Comparison of ENCODE assay signal across 31 cellular contexts in genomic region chr5:178187014-178187413, GRCh38. TPM values are rescaled to one million over a fixed set of nuclear protein-coding genes. Genes with fewer than 3 reads are reported as not detected.
"Had no signal": no experiment of that assay in that cellular context is flagged by ENCODE, and none has a peak within 500 bp of the region (broad histone marks: within the 10 kb centered on the region; RNA-seq: fewer than 3 reads in every experiment).

TSS of gene GMCL2 (minus strand) at chr5:178187371. CDS start at chr5:178187299, 72 bp downstream.

- H3K4me1 ChIP-seq: lower lobe of right lung, thyroid gland, upper lobe of right lung had no signal

- H3K27ac Mint-ChIP-seq: activated B cell treated with CpG ODN at 0.5 μM for 24 hours; activated naive CD8-positive, alpha-beta T cell treated with anti-CD3 and anti-CD28 coated beads for 36 hours; progenitor cell of endocrine pancreas had no signal

- H3K36me3 ChIP-seq: heart right ventricle, lower lobe of right lung, thyroid gland, upper lobe of right lung had no signal

- H3K4me1 Mint-ChIP-seq: activated B cell treated with CpG ODN at 0.5 μM for 24 hours had no signal

- H3K36me3 Mint-ChIP-seq: activated naive CD8-positive, alpha-beta T cell treated with anti-CD3 and anti-CD28 coated beads for 36 hours; naive B cell had no signal

- H3K4me3 ChIP-seq: lower lobe of right lung, thyroid gland, upper lobe of right lung had no signal

- H3K27me3 Mint-ChIP-seq: progenitor cell of endocrine pancreas had no signal

- H3K9me3 ChIP-seq: heart right ventricle, lower lobe of right lung, thyroid gland, upper lobe of right lung had no signal

- H3K4me3 Mint-ChIP-seq: activated B cell treated with CpG ODN at 0.5 μM for 24 hours; activated naive CD8-positive, alpha-beta T cell treated with anti-CD3 and anti-CD28 coated beads for 36 hours; activated T-cell treated with anti-CD3 and anti-CD28 coated beads, Interleukin-2, amount 50 U/mL, for 4 hours; naive B cell had no signal

- H3K9me3 Mint-ChIP-seq: activated B cell treated with CpG ODN at 0.5 μM for 24 hours; activated naive CD8-positive, alpha-beta T cell treated with anti-CD3 and anti-CD28 coated beads for 36 hours; activated T-cell treated with anti-CD3 and anti-CD28 coated beads, Interleukin-2, amount 50 U/mL, for 4 hours had no signal

- DNase-seq: activated B cell treated with CpG ODN at 0.5 μM for 24 hours; activated CD4-positive, alpha-beta T cell treated with anti-CD3 and anti-CD28 coated beads for 4 hours; activated CD4-positive, alpha-beta T cell treated with anti-CD3 and anti-CD28 coated beads, Interleukin-2, amount 50 U/mL, for 48 hours; activated CD8-positive, alpha-beta memory T cell treated with anti-CD3 and anti-CD28 coated beads, Interleukin-2, amount 50 U/mL, for 48 hours; activated naive CD4-positive, alpha-beta T cell treated with Interleukin-2 at 50 U/mL for 16 hours; activated naive CD8-positive, alpha-beta T cell treated with anti-CD3 and anti-CD28 coated beads for 36 hours; activated T-cell treated with anti-CD3 and anti-CD28 coated beads, Interleukin-2, amount 50 U/mL, for 4 hours; central memory CD4-positive, alpha-beta T cell; dermis blood vessel endothelial cell; effector CD8-positive, alpha-beta T cell; erythroblast; foreskin fibroblast; heart right ventricle; left colon; lower lobe of right lung; mesendoderm; naive B cell; retina; stimulated activated CD4-positive, alpha-beta T cell treated with anti-CD3 and anti-CD28 coated beads, Interleukin-4, amount 100 ng/mL, for 24 hours; stimulated activated naive CD8-positive, alpha-beta T cell treated with anti-CD3 and anti-CD28 coated beads, Interleukin-15, Interleukin-2, amounts not matched to agents 100 U/mL and 50 U/mL, for 24 hours; thyroid gland; upper lobe of right lung had no signal

- H3K27ac ChIP-seq: heart right ventricle, lower lobe of right lung, thyroid gland, upper lobe of right lung had no signal

- ATAC-seq: activated T-cell treated with anti-CD3 and anti-CD28 coated beads, Interleukin-2, amount 50 U/mL, for 4 hours; heart right ventricle; left colon; lower lobe of right lung; stimulated activated naive CD8-positive, alpha-beta T cell treated with anti-CD3 and anti-CD28 coated beads, Interleukin-15, Interleukin-2, amounts not matched to agents 100 U/mL and 50 U/mL, for 24 hours; upper lobe of right lung had no signal

- H3K27me3 ChIP-seq: thyroid gland, upper lobe of right lung had no signal

RNA-seq across cellular contexts. Expression of gene GMCL2, which starts in this region (rescaled TPM):
- total RNA-seq: activated B cell treated with CpG ODN at 0.5 μM for 24 hours; activated CD8-positive, alpha-beta memory T cell treated with anti-CD3 and anti-CD28 coated beads for 36 hours; activated naive CD8-positive, alpha-beta T cell treated with anti-CD3 and anti-CD28 coated beads for 36 hours; activated T-cell treated with anti-CD3 and anti-CD28 coated beads, Interleukin-2, amount 50 U/mL, for 4 hours; astrocyte; dermis blood vessel endothelial cell; heart right ventricle; left colon; lower lobe of right lung; mucosa of gallbladder; osteoblast; progenitor cell of endocrine pancreas; subcutaneous adipose tissue; thyroid gland; upper lobe of right lung had no signal
- polyA plus RNA-seq: fibroblast of lung, heart right ventricle, keratinocyte, neural cell had no signal
